Comparison of ENCODE assay signal across 7 cellular contexts in genomic region chr13:95643471-95643813, GRCh38. TPM values are rescaled to one million over a fixed set of nuclear protein-coding genes. Genes with fewer than 3 reads are reported as not detected.
A peak's percentile ranks its signal among the peaks of the same experiment; 100 is the strongest.
DNase-seq lines count a peak whose midpoint lies in the region; ATAC-seq, FAIRE-seq and TF ChIP-seq lines count a peak whose summit lies in the region.

No MANE protein-coding gene starts in this region.

- H3K4me3 ChIP-seq in epithelial cell of esophagus (ENCODE audit: low read length) (peak overlapping the region; percentile 54), osteoblast (ENCODE audit: insufficient read depth, low read length) (peak overlapping the region; percentile 78)

- peaks cover 4% of the 10 kb centered on the region for H4K20me1 ChIP-seq in osteoblast (ENCODE audit: insufficient read depth, low read length)

- no peak for TF ChIP-seq POLR2A in H54 (IDR thresholded peaks at IDR 0.05; ENCODE audit: low read depth, low read length)

- DNase-seq in H54 (ENCODE audit: insufficient read length, low spot score) (no peak), OCI-M2 (lab: John Stamatoyannopoulos, UW; ENCODE audit: unreplicated experiment) (peak; percentile 18), epithelial cell of esophagus (ENCODE audit: low read depth) (peak; percentile 39), osteoblast (ENCODE audit: insufficient read length, low spot score, missing footprints) (peak; percentile 54), NCI-H187 (lab: John Stamatoyannopoulos, UW) (no peak), activated gamma-delta T cell treated with Interleukin-2 at 50 U/mL for 16 hours (no peak)

- peak overlapping the region; percentile 91 for H3K4me2 ChIP-seq in osteoblast (ENCODE audit: insufficient read depth, low read length)

- H3K27ac ChIP-seq in osteoblast (ENCODE audit: low read depth, low read length), result peak overlapping the region; percentile 54

- H2AFZ ChIP-seq in osteoblast (ENCODE audit: low read length), result peak overlapping the region; percentile 85

- H3K79me2 ChIP-seq in osteoblast (ENCODE audit: insufficient read depth, low read length), result peaks cover 38% of the 10 kb centered on the region

- FAIRE-seq in H54 (lab: Jason Lieb, UNC), result peak; percentile 69

- TF ChIP-seq CTCF in epithelial cell of esophagus (IDR thresholded peaks at IDR 0.05; ENCODE audit: insufficient read depth, low read depth, low read length, missing control alignments) (no peak), osteoblast (IDR thresholded peaks at IDR 0.05; ENCODE audit: extremely low read depth, low read depth, low read length) (no peak)

- no peaks in the 10 kb centered on the region for H3K27me3 ChIP-seq in osteoblast (ENCODE audit: insufficient read depth, low read length)

- H3K36me3 ChIP-seq in osteoblast (ENCODE audit: insufficient read depth, low read length), result peaks cover 11% of the 10 kb centered on the region

- no peaks in the 10 kb centered on the region for H3K9me3 ChIP-seq in osteoblast (ENCODE audit: low read depth, low read length)

- peaks cover 19% of the 10 kb centered on the region for H3K4me1 ChIP-seq in osteoblast (ENCODE audit: insufficient read depth, low read length)

- ATAC-seq in HG03196 (IDR thresholded peaks at IDR 0.05; ENCODE audit: unreplicated experiment), result no peak

RNA-seq across cellular contexts. Expression of gene DZIP1, which starts 1.1 kb away (rescaled TPM):
- total RNA-seq in osteoblast, result 33.9 and 34.0 TPM in 2 replicates

RNA-seq across cellular contexts. Expression of gene DNAJC3, which starts 33.5 kb away (rescaled TPM):
- total RNA-seq in osteoblast, result 58.6 and 66.6 TPM in 2 replicates

Comparison
In these comparisons a context has a peak if more than half of its experiments do, and no peak if none do; other contexts are left out.
1. DNase-seq: peak in OCI-M2 (single experiment), epithelial cell of esophagus (single experiment) and osteoblast (single experiment); none in H54 (single experiment), NCI-H187 (0 of 2) and activated gamma-delta T cell treated with Interleukin-2 at 50 U/mL for 16 hours (single experiment).